10 cellular contexts compared by ENCODE assay signal in the genomic region with DNA sequence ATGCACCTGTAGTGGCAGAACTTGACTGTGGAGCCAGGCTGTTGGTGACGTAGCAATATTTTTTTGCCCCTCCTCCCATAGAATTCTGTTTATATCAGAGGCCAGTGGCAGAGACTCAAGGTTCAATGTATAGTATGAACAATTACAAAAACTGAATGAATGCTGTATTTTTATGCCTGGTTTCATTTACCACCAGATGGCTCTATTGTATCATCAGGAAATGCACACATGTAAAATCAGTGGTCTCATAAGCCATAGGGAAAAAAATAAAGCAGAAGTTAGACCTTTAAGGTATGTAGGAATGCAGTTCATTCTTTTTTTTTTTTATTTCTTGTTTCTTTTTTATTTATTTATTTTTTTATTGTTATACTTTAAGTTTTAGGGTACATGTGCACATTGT. TPM values are rescaled to one million over a fixed set of nuclear protein-coding genes. Genes with fewer than 3 reads are reported as not detected.
DNase-seq lines count a peak whose midpoint lies in the region; ATAC-seq and TF ChIP-seq lines count a peak whose summit lies in the region.
"Had no signal": no experiment of that assay in that cellular context is flagged by ENCODE, and none has a peak within 500 bp of the region (broad histone marks: within the 10 kb centered on the region; RNA-seq: fewer than 3 reads in every experiment).

No MANE protein-coding gene starts in this region.

- H3K9ac ChIP-seq in adipocyte (ENCODE audit: low read length) (no peak overlapping the region), liver (ENCODE audit: low read depth in 1 of 2, low read length in 2 of 2) (no peak overlapping the region)

- H3K27ac ChIP-seq in liver (ENCODE audit: low read depth in 1 of 2, low read length in 2 of 2) = no peak overlapping the region
- no peak overlapping the region for H3K27ac ChIP-seq in upper lobe of left lung

- H3K9me3 ChIP-seq in adipocyte (ENCODE audit: control insufficient read depth, low read length) (no peaks in the 10 kb centered on the region), liver (ENCODE audit: control insufficient read depth in 4 of 4, low read length in 3 of 4) (no peaks in the 10 kb centered on the region), upper lobe of left lung (no peaks in the 10 kb centered on the region)

- H3K27me3 ChIP-seq in BJ (ENCODE audit: control insufficient read depth, insufficient read depth, low read length) = no peaks in the 10 kb centered on the region
- H3K27me3 ChIP-seq in adipocyte (replicated peaks; ENCODE audit: control insufficient read depth, insufficient read depth, low read length) = peaks cover 3% of the 10 kb centered on the region
- H3K27me3 ChIP-seq in liver (ENCODE audit: control insufficient read depth in 4 of 4, insufficient read depth in 4 of 4, low read length in 3 of 4) = peaks cover 0 to 6% (median 0%) of the 10 kb centered on the region in 4 donors
- no peaks in the 10 kb centered on the region for H3K27me3 ChIP-seq in upper lobe of left lung

- H3K4me1 Mint-ChIP-seq in HFFc6 (ENCODE audit: low read depth) = no peaks in the 10 kb centered on the region
- H3K4me1 Mint-ChIP-seq in glutamatergic neuron (ENCODE audit: low read depth, unreplicated experiment) = no peaks in the 10 kb centered on the region

- no peak for ATAC-seq in upper lobe of left lung (ENCODE audit: low FRiP score in 2 of 2)

- TF ChIP-seq EP300 in upper lobe of left lung (IDR thresholded peaks at IDR 0.05) = no peak

- TF ChIP-seq RAD21 in liver (IDR thresholded peaks at IDR 0.05) = peak; percentile 72 to 75

- TF ChIP-seq CTCF in BJ (IDR thresholded peaks at IDR 0.05; ENCODE audit: insufficient read depth, low read depth, low read length) (peak; percentile 52), HFFc6 (IDR thresholded peaks at IDR 0.05) (peak; percentile 76), liver (IDR thresholded peaks at IDR 0.05; ENCODE audit: low read depth, low read length, missing input control) (peak; percentile 42), glutamatergic neuron (IDR thresholded peaks at IDR 0.05; ENCODE audit: partially characterized antibody, unreplicated experiment) (no peak), upper lobe of left lung (IDR thresholded peaks at IDR 0.05) (peak in 2 of 6 experiments; percentile 18 to 38)

- no peaks in the 10 kb centered on the region for H3K9me3 Mint-ChIP-seq in HFFc6
- H3K9me3 Mint-ChIP-seq in glutamatergic neuron (ENCODE audit: unreplicated experiment) = no peaks in the 10 kb centered on the region

- no peak for DNase-seq in BJ (ENCODE audit: low read depth)
- no peak for DNase-seq in HFFc6
- peak; percentile 56 for DNase-seq in adipocyte (ENCODE audit: low read depth)
- DNase-seq in iPS-NIHi7 (ENCODE audit: extremely low spot score) = no peak
- no peak for DNase-seq in hypothalamus (lab: John Stamatoyannopoulos, UW)
- no peak for DNase-seq in glutamatergic neuron
- no peak for DNase-seq in upper lobe of left lung
- DNase-seq: RPMI8226; stimulated activated CD4-positive, alpha-beta T cell treated with anti-CD3 and anti-CD28 coated beads, Interleukin-15, amount 100 ng/mL, for 24 hours had no signal

- WGBS in liver = 74% methylated on average over 1 of the region's 1 CpG
- 71% methylated on average over 1 of the region's 1 CpG for WGBS in upper lobe of left lung, 2 donors

- no peaks in the 10 kb centered on the region for H3K36me3 Mint-ChIP-seq in HFFc6 (ENCODE audit: low read depth)
- no peaks in the 10 kb centered on the region for H3K36me3 Mint-ChIP-seq in glutamatergic neuron (ENCODE audit: unreplicated experiment)

- H3K36me3 ChIP-seq in BJ (ENCODE audit: control insufficient read depth, insufficient read depth, low read length) (no peaks in the 10 kb centered on the region), adipocyte (ENCODE audit: control insufficient read depth, insufficient read depth, low read length, severe bottlenecking) (no peaks in the 10 kb centered on the region), liver (ENCODE audit: control insufficient read depth in 4 of 4, insufficient read depth in 3 of 4, low read depth in 1 of 4, low read length in 3 of 4) (no peaks in the 10 kb centered on the region), upper lobe of left lung (no peaks in the 10 kb centered on the region)

- H3K27me3 Mint-ChIP-seq in HFFc6 (ENCODE audit: insufficient read depth) = peaks cover 20% of the 10 kb centered on the region
- peaks cover 1% of the 10 kb centered on the region for H3K27me3 Mint-ChIP-seq in glutamatergic neuron (ENCODE audit: unreplicated experiment)

- CTCF ChIA-PET in BJ (lab: Yijun Ruan, JAX) = no interaction called here

- H3K4me3 ChIP-seq in BJ (ENCODE audit: low read depth, low read length) (no peak overlapping the region), adipocyte (ENCODE audit: low read length) (no peak overlapping the region), liver (ENCODE audit: low read depth in 1 of 3, low read length in 3 of 3) (no peak overlapping the region), upper lobe of left lung (no peak overlapping the region)

- H3K4me1 ChIP-seq in adipocyte (ENCODE audit: control insufficient read depth, insufficient read depth, low read length) (no peaks in the 10 kb centered on the region), liver (ENCODE audit: control insufficient read depth in 4 of 4, insufficient read depth in 4 of 4, low read length in 3 of 4) (no peaks in the 10 kb centered on the region), upper lobe of left lung (no peaks in the 10 kb centered on the region)

- TF ChIP-seq POLR2A in upper lobe of left lung (IDR thresholded peaks at IDR 0.05) = no peak

- H3K4me3 Mint-ChIP-seq in HFFc6 (no peak overlapping the region), glutamatergic neuron (ENCODE audit: unreplicated experiment) (no peak overlapping the region)

- POLR2A ChIA-PET in BJ (lab: Charles Lee) = no interaction called here

- H3K27ac Mint-ChIP-seq in HFFc6 = no peak overlapping the region
- H3K27ac Mint-ChIP-seq in glutamatergic neuron (ENCODE audit: unreplicated experiment) = no peak overlapping the region

TF ChIP-seq in liver, 16 proteins besides CTCF, POLR2A, EP300 and RAD21:
- TF ChIP-seq YY1 (IDR thresholded peaks at IDR 0.05) = no peak
- TF ChIP-seq HNF4G (IDR thresholded peaks at IDR 0.05) = no peak
- TF ChIP-seq FOXA2 (IDR thresholded peaks at IDR 0.05) = no peak
- no peak for TF ChIP-seq NR2F2 (IDR thresholded peaks at IDR 0.05)
- no peak for TF ChIP-seq RXRA (IDR thresholded peaks at IDR 0.05)
- no peak for TF ChIP-seq TAF1 (conservative IDR thresholded peaks at IDR 0.05)

RNA-seq across cellular contexts. Expression of a gene that starts 43.6 kb away (rescaled TPM):
- polyA plus RNA-seq in BJ (2011; rRNA removed) (not detected in 2 replicates), liver (not detected)
- not detected in 2 replicates for polyA minus RNA-seq in BJ (2011; rRNA and poly(A)+ RNA removed)
- total RNA-seq in HFFc6 (2021; fragmentation: NEBNext Ultra II Directional; extraction: Animal tissue kit (Norgen Biotek cat#: 25700)) = not detected
- total RNA-seq in liver (not detected), glutamatergic neuron (ENCODE audit: unreplicated experiment) (not detected), upper lobe of left lung (under 1 TPM in 1 of 6 donors, not detected in 5; 0.76 TPM)
